Comparison of ENCODE assay signal across 24 cellular contexts in genomic region chr10:103789141-103789540, GRCh38.
DNase-seq lines count a peak whose midpoint lies in the region; ATAC-seq, FAIRE-seq and TF ChIP-seq lines count a peak whose summit lies in the region.
"Had no signal": no experiment of that assay in that cellular context is flagged by ENCODE, and none has a peak within 500 bp of the region (broad histone marks: within the 10 kb centered on the region; RNA-seq: fewer than 3 reads in every experiment).

No MANE protein-coding gene starts in this region.

- 0 out of 2 replicates have a peak overlapping the region, but pooled peaks have one; percentile 60 for H2BK12ac ChIP-seq in H1 (ENCODE audit: low read depth, low read length)

- no peak for FAIRE-seq in H1 (lab: Jason Lieb, UNC)
- FAIRE-seq: A549, D721Med, frontal cortex, islet of Langerhans had no signal

- peaks cover 0 to 1% (median 0%) of the 10 kb centered on the region in 11 donors for H3K9me3 Mint-ChIP-seq in naive thymus-derived CD4-positive, alpha-beta T cell
- H3K9me3 Mint-ChIP-seq in type B pancreatic cell: no peaks in the 10 kb centered on the region
- H3K9me3 Mint-ChIP-seq: activated naive CD4-positive, alpha-beta T cell treated with anti-CD3 and anti-CD28 coated beads, Interleukin-2, amount 50 U/mL, for 24 hours; central memory CD8-positive, alpha-beta T cell; IgD-negative memory B cell had no signal

- no peaks in the 10 kb centered on the region for H3K9me3 ChIP-seq in left ventricle myocardium inferior (replicated peaks)
- H3K9me3 ChIP-seq in H1 (ENCODE audit: insufficient read depth in 2 of 2, low read depth in 1 of 2, low read length in 1 of 2): no peaks in the 10 kb centered on the region
- H3K9me3 ChIP-seq in naive thymus-derived CD4-positive, alpha-beta T cell (ENCODE audit: control insufficient read depth in 2 of 3, low read length in 3 of 3): no peaks in the 10 kb centered on the region
- H3K9me3 ChIP-seq in body of pancreas: no peaks in the 10 kb centered on the region
- H3K9me3 ChIP-seq: A549 had no signal

- H2BK15ac ChIP-seq in H1 (ENCODE audit: low read length): no peak overlapping the region

- intact Hi-C loops in left ventricle myocardium inferior (cut with micrococcal nuclease): no loop called here
- intact Hi-C loops in Right ventricle myocardium inferior (cut with DNase I): loop anchor here (10.0 kb wide), 1 partner anchor 64 kb away; no protein-coding TSS in a partner anchor
- intact Hi-C loops in naive thymus-derived CD4-positive, alpha-beta T cell (cut with micrococcal nuclease): no loop called here
- intact Hi-C loops in body of pancreas (cut with DNase I): no loop called here

- no peak overlapping the region for H3K18ac ChIP-seq in H1 (ENCODE audit: extremely low read depth, low read length)

- H4K8ac ChIP-seq in H1 (ENCODE audit: extremely low read depth, insufficient read depth, low read length): no peak overlapping the region

- H4K5ac ChIP-seq in H1 (ENCODE audit: insufficient read length, low read depth, low read length): no peak overlapping the region

- no peak overlapping the region for H2BK20ac ChIP-seq in H1 (ENCODE audit: low read length)

- CTCF ChIA-PET in H1 (lab: Charles Lee; ENCODE audit: partially characterized antibody): interaction anchor here (0.6 to 6.3 kb wide), 18 partner anchors 7 to 1026 kb away, joined by 3 to 37 read pairs (median 4); no protein-coding TSS in a partner anchor
- CTCF ChIA-PET in naive thymus-derived CD4-positive, alpha-beta T cell (lab: Charles Lee): interaction anchor here (0.9 to 1.6 kb wide), 2 partner anchors 11 to 68 kb away, joined by 3 to 11 read pairs; no protein-coding TSS in a partner anchor

- peak overlapping the region; percentile 56 for H4K91ac ChIP-seq in H1 (replicated peaks; ENCODE audit: insufficient read length, low read length)

- WGBS in H1 (ENCODE audit: extremely low coverage in 1 of 2, insufficient coverage in 1 of 2, insufficient read length in 1 of 2, insufficient replicate concordance in 2 of 2, low coverage in 1 of 2, low lambda C conversion rate in 2 of 2, missing lambda C conversion rate in 1 of 2), 2 experiments: 76% methylated on average over 6 of the region's 6 CpGs; no CpG with 5 or more reads in 1 of the 2 experiments
- WGBS in body of pancreas, 2 donors: 69 to 83% methylated on average over 6 of the region's 6 CpGs

- no peak for TF ChIP-seq RAD21 in H1 (IDR thresholded peaks at IDR 0.05 in 1 of 2, conservative IDR thresholded peaks at IDR 0.05 in 1 of 2; ENCODE audit: low read depth in 2 of 2, low read length in 2 of 2)

- no peak overlapping the region for H3K9ac ChIP-seq in H1 (replicated peaks in 1 of 4; ENCODE audit: extremely low read depth in 1 of 4, low read depth in 3 of 4, low read length in 3 of 4)

- H3K23me2 ChIP-seq in H1 (ENCODE audit: low read depth, low read length): no peaks in the 10 kb centered on the region

- no peak for TF ChIP-seq EP300 in H1 (IDR thresholded peaks at IDR 0.05; ENCODE audit: borderline replicate concordance in 1 of 2, low read depth in 2 of 2, low read length in 2 of 2)

- no peaks in the 10 kb centered on the region for H3K79me1 ChIP-seq in H1 (ENCODE audit: low read depth, low read length)

- POLR2A ChIA-PET in H1 (lab: Charles Lee; ENCODE audit: partially characterized antibody): interaction anchor here (0.7 kb wide), 1 partner anchor 148 kb away, joined by 3 read pairs; no protein-coding TSS in a partner anchor
- POLR2A ChIA-PET in naive thymus-derived CD4-positive, alpha-beta T cell (lab: Charles Lee): interaction anchor here (1.0 to 1.9 kb wide), 2 partner anchors 10 to 16 kb away, joined by 3 to 11 read pairs; no protein-coding TSS in a partner anchor

- TF ChIP-seq CTCF in left ventricle myocardium inferior (IDR thresholded peaks at IDR 0.05; ENCODE audit: borderline replicate concordance) (no peak), H1 (IDR thresholded peaks at IDR 0.05; ENCODE audit: control extremely low read depth in 1 of 3, insufficient read depth in 1 of 3, low read depth in 1 of 3, low read length in 3 of 3) (no peak), type B pancreatic cell (conservative IDR thresholded peaks at IDR 0.05) (no peak), body of pancreas (IDR thresholded peaks at IDR 0.05) (no peak)

- DNase-seq in left ventricle myocardium inferior (peak; percentile 4), Right ventricle myocardium inferior (ENCODE audit: missing footprints) (no peak), H1 (ENCODE audit: low read depth in 1 of 2, low spot score in 2 of 2) (no peak), type B pancreatic cell (ENCODE audit: extremely low spot score, unreplicated experiment) (no peak), NCI-H2196 (lab: John Stamatoyannopoulos, UW; ENCODE audit: unreplicated experiment) (no peak), body of pancreas (no peak)
- no peak for DNase-seq in naive thymus-derived CD4-positive, alpha-beta T cell
- DNase-seq: activated CD4-positive, alpha-beta T cell treated with anti-CD3 and anti-CD28 coated beads for 4 hours; activated CD8-positive, alpha-beta memory T cell treated with anti-CD3 and anti-CD28 coated beads, Interleukin-2, amount 10 ng/mL, durations not matched to agents 7 days and 5 days; anterior cingulate cortex; GOT3; NCI-H1417 treated with DMSO at 0.1 percent for 48 hours; NCI-H2107; NK-92 treated with Interleukin-12 subunit alpha and Interleukin-12 subunit beta, amount 100 ng/mL, for 24 hours; retina; stimulated activated CD4-positive, alpha-beta T cell treated with anti-CD3 and anti-CD28 coated beads, Interleukin-12 subunit alpha, Interleukin-12 subunit beta, amount 100 ng/mL, for 4 hours had no signal

- H4K20me1 ChIP-seq in H1 (replicated peaks in 1 of 2; ENCODE audit: control insufficient read depth in 1 of 2, insufficient read depth in 2 of 2, low read length in 2 of 2): no peaks in the 10 kb centered on the region

- H3K4me1 Mint-ChIP-seq in naive thymus-derived CD4-positive, alpha-beta T cell: peaks cover 0 to 14% (median 11%) of the 10 kb centered on the region in 7 donors
- peaks cover 32% of the 10 kb centered on the region for H3K4me1 Mint-ChIP-seq in type B pancreatic cell (ENCODE audit: unreplicated experiment)
- H3K4me1 Mint-ChIP-seq: central memory CD8-positive, alpha-beta T cell had no signal

- H3K23ac ChIP-seq in H1 (ENCODE audit: insufficient read length): no peak overlapping the region

- H3K4me2 ChIP-seq in H1 (ENCODE audit: insufficient read depth in 1 of 2, low read depth in 2 of 2, low read length in 2 of 2): no peak overlapping the region
- H3K4me2 ChIP-seq: A549 had no signal

- H2AFZ ChIP-seq in H1 (ENCODE audit: low read length): no peak overlapping the region

- H3K27me3 Mint-ChIP-seq in naive thymus-derived CD4-positive, alpha-beta T cell: peaks cover 0 to 18% (median 0%) of the 10 kb centered on the region in 5 donors
- H3K27me3 Mint-ChIP-seq in type B pancreatic cell: no peaks in the 10 kb centered on the region
- H3K27me3 Mint-ChIP-seq: activated naive CD4-positive, alpha-beta T cell treated with anti-CD3 and anti-CD28 coated beads, Interleukin-2, amount 50 U/mL, for 24 hours had no signal

- ATAC-seq in Right ventricle myocardium inferior: no peak
- ATAC-seq in naive thymus-derived CD4-positive, alpha-beta T cell: no peak
- ATAC-seq in body of pancreas: no peak
- ATAC-seq in HG02884 (IDR thresholded peaks at IDR 0.05; ENCODE audit: unreplicated experiment): no peak
- ATAC-seq: A549 had no signal

- H2AK5ac ChIP-seq in H1 (ENCODE audit: low read depth, low read length): no peak overlapping the region

- H3K4me3 ChIP-seq in left ventricle myocardium inferior: no peak overlapping the region
- H3K4me3 ChIP-seq in H1 (ENCODE audit: extremely low read depth in 1 of 4, insufficient read depth in 2 of 4, low read depth in 3 of 4, low read length in 4 of 4): no peak overlapping the region
- no peak overlapping the region for H3K4me3 ChIP-seq in naive thymus-derived CD4-positive, alpha-beta T cell (ENCODE audit: low read length)
- no peak overlapping the region for H3K4me3 ChIP-seq in body of pancreas
- H3K4me3 ChIP-seq: A549 had no signal

- no peak overlapping the region for H2BK5ac ChIP-seq in H1 (ENCODE audit: low read depth, low read length)

- no peak overlapping the region for H3K4ac ChIP-seq in H1 (replicated peaks; ENCODE audit: insufficient read length, low read depth, low read length)

- H3K36me3 Mint-ChIP-seq in naive thymus-derived CD4-positive, alpha-beta T cell: no peaks in the 10 kb centered on the region
- H3K36me3 Mint-ChIP-seq in type B pancreatic cell: peaks cover 3% of the 10 kb centered on the region
- H3K36me3 Mint-ChIP-seq: activated CD8-positive, alpha-beta memory T cell treated with anti-CD3 and anti-CD28 coated beads, Interleukin-2, amount 10 ng/mL, durations not matched to agents 7 days and 5 days; activated naive CD4-positive, alpha-beta T cell treated with anti-CD3 and anti-CD28 coated beads, Interleukin-2, amount 50 U/mL, for 24 hours; IgD-negative memory B cell had no signal

- H3K27ac ChIP-seq in left ventricle myocardium inferior (replicated peaks): no peak overlapping the region
- no peak overlapping the region for H3K27ac ChIP-seq in H1 (ENCODE audit: low read depth, low read length)
- no peak overlapping the region for H3K27ac ChIP-seq in naive thymus-derived CD4-positive, alpha-beta T cell (ENCODE audit: low read depth, low read length)
- peak overlapping the region in 1 of 4 donors; percentile 11 for H3K27ac ChIP-seq in body of pancreas

- H3K27me3 ChIP-seq in left ventricle myocardium inferior (ENCODE audit: low read depth): no peaks in the 10 kb centered on the region
- H3K27me3 ChIP-seq in H1 (replicated peaks in 1 of 4; ENCODE audit: control insufficient read depth in 3 of 4, extremely low read depth in 1 of 4, insufficient read depth in 3 of 4, low read length in 3 of 4): no peaks in the 10 kb centered on the region
- H3K27me3 ChIP-seq in naive thymus-derived CD4-positive, alpha-beta T cell (ENCODE audit: control insufficient read depth in 2 of 2, insufficient read depth in 2 of 2, low read length in 2 of 2): no peaks in the 10 kb centered on the region
- no peaks in the 10 kb centered on the region for H3K27me3 ChIP-seq in body of pancreas

- no peaks in the 10 kb centered on the region for H3K36me3 ChIP-seq in left ventricle myocardium inferior
- H3K36me3 ChIP-seq in H1 (ENCODE audit: control insufficient read depth in 2 of 4, insufficient read depth in 4 of 4, low read length in 3 of 4): no peaks in the 10 kb centered on the region
- H3K36me3 ChIP-seq in naive thymus-derived CD4-positive, alpha-beta T cell (ENCODE audit: control insufficient read depth in 2 of 3, insufficient read depth in 3 of 3, low read length in 3 of 3): no peaks in the 10 kb centered on the region
- H3K36me3 ChIP-seq in body of pancreas (replicated peaks in 1 of 2; ENCODE audit: insufficient read depth in 1 of 2, low read depth in 2 of 2): no peaks in the 10 kb centered on the region

- H3K4me3 Mint-ChIP-seq in naive thymus-derived CD4-positive, alpha-beta T cell: peak overlapping the region in 3 of 10 donors; percentile 6 to 61 (median 20)
- peak overlapping the region; percentile 62 for H3K4me3 Mint-ChIP-seq in type B pancreatic cell
- H3K4me3 Mint-ChIP-seq: activated CD8-positive, alpha-beta memory T cell treated with anti-CD3 and anti-CD28 coated beads, Interleukin-2, amount 10 ng/mL, durations not matched to agents 7 days and 5 days; activated naive CD4-positive, alpha-beta T cell treated with anti-CD3 and anti-CD28 coated beads, Interleukin-2, amount 50 U/mL, for 24 hours; central memory CD8-positive, alpha-beta T cell; IgD-negative memory B cell had no signal

- H3K56ac ChIP-seq in H1 (replicated peaks; ENCODE audit: insufficient read length, low read depth, low read length): no peak overlapping the region

- H3K27ac Mint-ChIP-seq in naive thymus-derived CD4-positive, alpha-beta T cell: peak overlapping the region in 5 of 9 donors; percentile 10 to 80 (median 54)
- H3K27ac Mint-ChIP-seq in type B pancreatic cell: peak overlapping the region; percentile 98
- H3K27ac Mint-ChIP-seq: activated CD8-positive, alpha-beta memory T cell treated with anti-CD3 and anti-CD28 coated beads, Interleukin-2, amount 10 ng/mL, durations not matched to agents 7 days and 5 days; activated naive CD4-positive, alpha-beta T cell treated with anti-CD3 and anti-CD28 coated beads, Interleukin-2, amount 50 U/mL, for 24 hours; IgD-negative memory B cell had no signal

- H3K14ac ChIP-seq in H1 (ENCODE audit: insufficient read length): no peak overlapping the region

- no peaks in the 10 kb centered on the region for H3K79me2 ChIP-seq in H1 (ENCODE audit: control insufficient read depth in 1 of 2, insufficient read depth in 2 of 2, low read length in 2 of 2)

- TF ChIP-seq POLR2A in H1 (IDR thresholded peaks at IDR 0.05; ENCODE audit: control extremely low read depth in 1 of 2, low read depth in 2 of 2, low read length in 2 of 2): no peak
- TF ChIP-seq POLR2A in body of pancreas (IDR thresholded peaks at IDR 0.05): no peak

- no peak overlapping the region for H2BK120ac ChIP-seq in H1 (replicated peaks; ENCODE audit: low read depth, low read length)

- H3K4me1 ChIP-seq in left ventricle myocardium inferior (peaks cover 61% of the 10 kb centered on the region), H1 (replicated peaks in 1 of 4; ENCODE audit: control insufficient read depth in 3 of 4, insufficient read depth in 4 of 4, low read length in 3 of 4) (no peaks in the 10 kb centered on the region; a peak in 2 of 7 replicates), body of pancreas (peaks cover 34% of the 10 kb centered on the region)
- peaks cover 0 to 7% of the 10 kb centered on the region in 2 donors for H3K4me1 ChIP-seq in naive thymus-derived CD4-positive, alpha-beta T cell (ENCODE audit: control insufficient read depth in 2 of 2, insufficient read depth in 2 of 2, low read length in 2 of 2)
